ENCODE assay signal across 8 cellular contexts in the genomic region with DNA sequence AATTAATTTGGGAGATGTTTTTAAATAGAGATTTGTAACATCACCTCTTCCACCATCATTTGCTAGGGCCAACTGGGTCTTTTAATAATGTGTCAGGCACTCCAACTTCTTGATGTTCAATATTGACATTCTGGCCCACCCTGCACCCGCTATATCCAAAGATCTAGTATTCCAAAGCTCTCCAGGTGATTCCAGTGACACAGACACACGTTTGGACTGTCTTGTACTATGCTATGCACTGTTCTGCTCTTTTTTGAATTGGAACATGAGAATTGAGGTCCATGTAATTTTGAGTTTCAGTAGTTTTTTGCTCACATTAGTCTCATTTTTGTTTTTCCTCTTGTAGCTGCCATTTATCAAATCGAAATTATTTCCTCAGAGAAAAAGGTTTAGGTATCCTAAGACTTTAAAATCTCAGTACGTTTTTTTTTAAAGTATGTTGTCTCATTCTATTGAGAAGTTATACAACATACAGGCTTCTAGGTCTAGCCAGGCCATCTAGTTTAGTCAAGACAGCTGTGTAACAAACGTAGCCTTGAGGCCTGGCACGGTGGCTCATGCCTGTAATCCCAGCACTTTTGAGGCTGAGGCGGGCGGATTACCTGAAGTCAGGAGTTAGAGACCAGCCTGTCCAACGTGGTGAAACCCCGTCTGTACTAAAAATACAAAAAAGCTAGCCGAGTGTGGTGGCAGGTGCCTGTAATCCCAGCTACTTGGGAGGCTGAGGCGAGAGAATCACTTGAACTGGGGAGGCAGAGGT. TPM values are rescaled to one million over a fixed set of nuclear protein-coding genes. Genes with fewer than 3 reads are reported as not detected.
DNase-seq lines count a peak whose midpoint lies in the region; ATAC-seq and TF ChIP-seq lines count a peak whose summit lies in the region.

No MANE protein-coding gene starts in this region.

- ATAC-seq in activated B cell treated with CpG ODN at 0.5 μM for 24 hours (ENCODE audit: low read depth) (no peak), GM21360 (IDR thresholded peaks at IDR 0.05; ENCODE audit: unreplicated experiment) (no peak)

- no peak for TF ChIP-seq CTCF in activated B cell treated with CpG ODN at 0.5 μM for 24 hours (IDR thresholded peaks at IDR 0.05)

- H3K4me3 ChIP-seq in iPS-20b (ENCODE audit: low read length) (peak overlapping the region; percentile 87), stomach smooth muscle (ENCODE audit: low read length in 2 of 2) (peak overlapping the region; percentile 83 to 94)

- peaks cover 10% of the 10 kb centered on the region; the same call in 1 of the 2 replicates for H3K36me3 ChIP-seq in iPS-20b (ENCODE audit: insufficient read depth, low read depth, low read length)
- H3K36me3 ChIP-seq in stomach smooth muscle (ENCODE audit: control insufficient read depth in 2 of 2, insufficient read depth in 2 of 2, low read length in 2 of 2) = no peaks in the 10 kb centered on the region

- no peaks in the 10 kb centered on the region for H3K27me3 ChIP-seq in iPS-20b (ENCODE audit: insufficient read depth, low read length)
- no peaks in the 10 kb centered on the region for H3K27me3 ChIP-seq in stomach smooth muscle (ENCODE audit: control insufficient read depth in 1 of 2, insufficient read depth in 2 of 2, low read length in 2 of 2)

- CTCF ChIA-PET in activated B cell treated with CpG ODN at 0.5 μM for 24 hours (lab: Charles Lee) = no interaction called here

- peaks cover 28% of the 10 kb centered on the region for H3K36me3 Mint-ChIP-seq in activated B cell treated with CpG ODN at 0.5 μM for 24 hours (ENCODE audit: low read depth)

- peak overlapping the region; percentile 92 for H3K4me3 Mint-ChIP-seq in activated B cell treated with CpG ODN at 0.5 μM for 24 hours

- peak overlapping the region; percentile 99; the same call in 1 of the 2 replicates for H3K9ac ChIP-seq in iPS-20b (ENCODE audit: low read depth, low read length)
- H3K9ac ChIP-seq in stomach smooth muscle (ENCODE audit: low read length in 2 of 2) = peak overlapping the region; percentile 7 to 92

- H3K27ac ChIP-seq in iPS-20b (ENCODE audit: low read length) (no peak overlapping the region), stomach smooth muscle (ENCODE audit: low read length) (peak overlapping the region; percentile 46)

- no peaks in the 10 kb centered on the region for H3K27me3 Mint-ChIP-seq in activated B cell treated with CpG ODN at 0.5 μM for 24 hours

- POLR2A ChIA-PET in activated B cell treated with CpG ODN at 0.5 μM for 24 hours (lab: Charles Lee) = interaction anchor here (0.6 to 27.3 kb wide), 11 partner anchors 9 to 890 kb away, joined by 3 to 1220 read pairs (median 6); partner anchors contain the start of genes RPL7L1, TBCC and USP49

- intact Hi-C loops in activated B cell treated with CpG ODN at 0.5 μM for 24 hours (cut with micrococcal nuclease) = loop anchor here (5.0 kb wide), 3 partner anchors 37 to 387 kb away; partner anchors contain the start of genes KLC4, MRPL2 and SRF

- H3K4me1 ChIP-seq in iPS-20b (ENCODE audit: insufficient read depth, low read length) (peaks cover 30% of the 10 kb centered on the region; the same call in 1 of the 2 replicates), stomach smooth muscle (ENCODE audit: control insufficient read depth, insufficient read depth, low read length) (peaks cover 27% of the 10 kb centered on the region)

- DNase-seq in DMS53 (lab: John Stamatoyannopoulos, UW) (peak; percentile 37), DMS53 treated with DMSO at 0.1 percent for 48 hours (lab: John Stamatoyannopoulos, UW; ENCODE audit: unreplicated experiment) (no peak), activated B cell treated with CpG ODN at 0.5 μM for 24 hours (no peak), LoVo (ENCODE audit: low spot score) (no peak), NCI-H187 treated with DMSO at 0.1 percent for 48 hours (lab: John Stamatoyannopoulos, UW) (no peak)

- H3K9me3 Mint-ChIP-seq in activated B cell treated with CpG ODN at 0.5 μM for 24 hours = no peaks in the 10 kb centered on the region

- no peaks in the 10 kb centered on the region for H3K9me3 ChIP-seq in iPS-20b (ENCODE audit: insufficient read depth, low read depth, low read length)
- no peaks in the 10 kb centered on the region for H3K9me3 ChIP-seq in stomach smooth muscle (ENCODE audit: control insufficient read depth in 2 of 2, low read length in 2 of 2)

- H3K4me1 Mint-ChIP-seq in activated B cell treated with CpG ODN at 0.5 μM for 24 hours = peaks cover 24% of the 10 kb centered on the region

- H3K27ac Mint-ChIP-seq in activated B cell treated with CpG ODN at 0.5 μM for 24 hours = no peak overlapping the region

RNA-seq across cellular contexts. Expression of gene BICRAL, which starts 3.1 kb away (rescaled TPM):
- total RNA-seq in activated B cell treated with CpG ODN at 0.5 μM for 24 hours = 25.2 and 25.5 TPM in 2 replicates

RNA-seq across cellular contexts. Expression of gene TBCC, which starts 39.0 kb away (rescaled TPM):
- 41.5 and 41.7 TPM in 2 replicates for total RNA-seq in activated B cell treated with CpG ODN at 0.5 μM for 24 hours
